ENCODE assay signal across 25 cellular contexts in genomic region chr21:41846033-41846317, GRCh38. TPM values are rescaled to one million over a fixed set of nuclear protein-coding genes. Genes with fewer than 3 reads are reported as not detected.
DNase-seq lines count a peak whose midpoint lies in the region; ATAC-seq, FAIRE-seq and TF ChIP-seq lines count a peak whose summit lies in the region.
"Had no signal": no experiment of that assay in that cellular context is flagged by ENCODE, and none has a peak within 500 bp of the region (broad histone marks: within the 10 kb centered on the region; RNA-seq: fewer than 3 reads in every experiment).

No MANE protein-coding gene starts in this region.

- no TSS peak for BruUV-seq in K562 (replicated peaks; lab: Mats Ljungman, UMichigan)

- H3K4me2 ChIP-seq in BLaER1: 0 out of 2 replicates have a peak overlapping the region, but pooled peaks have one; percentile 32
- peak overlapping the region; percentile 46; the same call in 1 of the 2 replicates for H3K4me2 ChIP-seq in OCI-LY1 (ENCODE audit: low read length)
- H3K4me2 ChIP-seq in K562 (ENCODE audit: insufficient read depth, low read length): no peak overlapping the region; the same call in 1 of the 2 replicates
- H3K4me2 ChIP-seq: KMS-11, SK-N-SH had no signal

- no peak for TF ChIP-seq EP300 in K562 (IDR thresholded peaks at IDR 0.05; ENCODE audit: low read length)

- peaks cover 6% of the 10 kb centered on the region for H3K4me1 Mint-ChIP-seq in chondrocyte (ENCODE audit: low read depth)
- H3K4me1 Mint-ChIP-seq in endothelial cell (ENCODE audit: unreplicated experiment): peaks cover 4% of the 10 kb centered on the region

- peaks cover 69% of the 10 kb centered on the region for H3K4me1 ChIP-seq in BLaER1
- H3K4me1 ChIP-seq in OCI-LY1 (ENCODE audit: insufficient read depth, low read length, severe bottlenecking): peaks cover 42% of the 10 kb centered on the region
- peaks cover 14 to 23% of the 10 kb centered on the region in 2 experiments; a peak in 4 of 5 replicates for H3K4me1 ChIP-seq in K562 (replicated peaks in 1 of 2; ENCODE audit: control insufficient read depth in 2 of 2, insufficient read depth in 2 of 2, low read length in 2 of 2)
- H3K4me1 ChIP-seq in gastrocnemius medialis: no peaks in the 10 kb centered on the region
- H3K4me1 ChIP-seq: Caco-2 had no signal

- H2AFZ ChIP-seq in OCI-LY1 (ENCODE audit: low read length): no peak overlapping the region
- H2AFZ ChIP-seq in K562 (ENCODE audit: low read depth, low read length): no peak overlapping the region

- POLR2A ChIA-PET in K562 (lab: Yijun Ruan, JAX): interaction anchor here (0.8 to 0.9 kb wide), 2 partner anchors 10 to 33 kb away, joined by 3 to 5 read pairs; partner anchors contain the start of gene PRDM15

- H3K36me3 ChIP-seq in BLaER1 (peaks cover 27% of the 10 kb centered on the region), OCI-LY1 (ENCODE audit: insufficient read depth, low read length) (peaks cover 77% of the 10 kb centered on the region), K562 (ENCODE audit: control insufficient read depth, insufficient read depth, low read length) (peaks cover 30% of the 10 kb centered on the region; the same call in 2 of the 3 replicates), gastrocnemius medialis (peaks cover 0 to 11% of the 10 kb centered on the region in 2 donors)

- TF ChIP-seq CTCF in OCI-LY1 (IDR thresholded peaks at IDR 0.05; ENCODE audit: low read length) (no peak), K562 (IDR thresholded peaks at IDR 0.05 in 2 of 3, conservative IDR thresholded peaks at IDR 0.05 in 1 of 3; ENCODE audit: insufficient read depth in 2 of 3, low read depth in 1 of 3, low read length in 3 of 3) (no peak), gastrocnemius medialis (IDR thresholded peaks at IDR 0.05 in 4 of 5, conservative IDR thresholded peaks at IDR 0.05 in 1 of 5) (no peak), chondrocyte (IDR thresholded peaks at IDR 0.05) (no peak), endothelial cell (IDR thresholded peaks at IDR 0.05; ENCODE audit: unreplicated experiment) (no peak)

- H3K9me3 ChIP-seq in BLaER1 (peaks cover 7% of the 10 kb centered on the region), OCI-LY1 (ENCODE audit: low read length) (peaks cover 3% of the 10 kb centered on the region), K562 (replicated peaks; ENCODE audit: control insufficient read depth, insufficient read depth, low read depth, low read length) (no peaks in the 10 kb centered on the region), gastrocnemius medialis (no peaks in the 10 kb centered on the region)
- H3K9me3 ChIP-seq: SK-N-SH had no signal

- TF ChIP-seq POLR2A in K562 (conservative IDR thresholded peaks at IDR 0.05) (no peak), gastrocnemius medialis (IDR thresholded peaks at IDR 0.05) (no peak)

- no peaks in the 10 kb centered on the region for H4K20me1 ChIP-seq in BLaER1
- no peaks in the 10 kb centered on the region for H4K20me1 ChIP-seq in OCI-LY1 (ENCODE audit: insufficient read depth, low read length)
- no peaks in the 10 kb centered on the region for H4K20me1 ChIP-seq in K562 (replicated peaks; ENCODE audit: control insufficient read depth, insufficient read depth, low read length)

- no peaks in the 10 kb centered on the region for H3K9me2 ChIP-seq in OCI-LY1 (ENCODE audit: low read depth, low read length)
- H3K9me2 ChIP-seq: SK-N-SH had no signal

- no peak for FAIRE-seq in K562 (lab: Jason Lieb, UNC)
- FAIRE-seq: GM12878, HTR-8/SVneo had no signal

- H3K27me3 ChIP-seq in BLaER1: no peaks in the 10 kb centered on the region
- no peaks in the 10 kb centered on the region for H3K27me3 ChIP-seq in OCI-LY1 (ENCODE audit: insufficient read depth, low read length)
- no peaks in the 10 kb centered on the region for H3K27me3 ChIP-seq in K562 (ENCODE audit: control insufficient read depth in 2 of 2, insufficient read depth in 2 of 2, low read length in 2 of 2)
- no peaks in the 10 kb centered on the region for H3K27me3 ChIP-seq in gastrocnemius medialis

- H3K79me2 ChIP-seq in OCI-LY1 (ENCODE audit: insufficient read depth, low read length) (no peaks in the 10 kb centered on the region), K562 (ENCODE audit: control insufficient read depth, insufficient read depth, low read length) (no peaks in the 10 kb centered on the region)

- no peak overlapping the region for H3K4me3 Mint-ChIP-seq in chondrocyte (ENCODE audit: unreplicated experiment)
- no peak overlapping the region for H3K4me3 Mint-ChIP-seq in endothelial cell (ENCODE audit: unreplicated experiment)

- CTCF ChIA-PET in K562 (lab: Yijun Ruan, JAX; ENCODE audit: low intra/inter-chr PET ratio): no interaction called here

- TF ChIP-seq RAD21 in K562 (CRISPR knock-in tag; conservative IDR thresholded peaks at IDR 0.05 in 1 of 2, IDR thresholded peaks at IDR 0.05 in 1 of 2): no peak

- intact Hi-C loops in K562 (cut with micrococcal nuclease) (loop anchor here (2.0 kb wide), 1 partner anchor 29 kb away; no protein-coding TSS in a partner anchor), gastrocnemius medialis (cut with DNase I; ENCODE audit: low total_unique reads) (no loop called here)

- H3K9me1 ChIP-seq in K562 (ENCODE audit: control insufficient read depth, insufficient read depth, low read length): no peaks in the 10 kb centered on the region

- H3K9ac ChIP-seq in BLaER1 (no peak overlapping the region), OCI-LY1 (ENCODE audit: low read length) (peak overlapping the region; percentile 48; the same call in 1 of the 2 replicates), K562 (ENCODE audit: insufficient read depth in 1 of 2, low read depth in 2 of 2, low read length in 2 of 2) (no peak overlapping the region)
- H3K9ac ChIP-seq: KMS-11, SK-N-SH had no signal

- H3K27ac ChIP-seq in BLaER1: peak overlapping the region; percentile 58
- peak overlapping the region; percentile 93 for H3K27ac ChIP-seq in OCI-LY1 (ENCODE audit: low read depth, low read length, poor library complexity, severe bottlenecking)
- H3K27ac ChIP-seq in K562 (ENCODE audit: extremely low read depth, low read depth, low read length): peak overlapping the region; percentile 66; the same call in 1 of the 3 replicates
- no peak overlapping the region for H3K27ac ChIP-seq in gastrocnemius medialis
- H3K27ac ChIP-seq: KMS-11 had no signal

- 73% methylated on average over 6 of the region's 6 CpGs for WGBS in K562 (ENCODE audit: insufficient coverage, low coverage, missing lambda C conversion rate)

- in situ Hi-C loops in K562 (cut with MboI) (no loop called here), gastrocnemius medialis (cut with MboI; ENCODE audit: low sequenced_read_pairs in 4 of 4) (loop anchor here in 1 of 4 donors (25.0 kb wide), 1 partner anchor 91 kb away; no protein-coding TSS in a partner anchor)

- H3K36me3 Mint-ChIP-seq in chondrocyte (ENCODE audit: low read depth) (peaks cover 9% of the 10 kb centered on the region), endothelial cell (ENCODE audit: low read depth, unreplicated experiment) (peaks cover 2% of the 10 kb centered on the region)

- H3K4me3 ChIP-seq in BLaER1: no peak overlapping the region
- H3K4me3 ChIP-seq in OCI-LY1 (ENCODE audit: low read depth, low read length, poor library complexity, severe bottlenecking): no peak overlapping the region
- no peak overlapping the region for H3K4me3 ChIP-seq in K562
- H3K4me3 ChIP-seq in gastrocnemius medialis: no peak overlapping the region
- H3K4me3 ChIP-seq: GM12878 had no signal

- H3F3A ChIP-seq in OCI-LY1 (ENCODE audit: insufficient read depth, low read length): no peaks in the 10 kb centered on the region; the same call in 1 of the 2 replicates

- peak; percentile 23; the same call in 1 of the 3 replicates for ATAC-seq in K562
- peak; percentile 46 to 73 for ATAC-seq in gastrocnemius medialis
- ATAC-seq: GM12878 had no signal

- H3K27me3 Mint-ChIP-seq in chondrocyte (ENCODE audit: low read depth) (no peaks in the 10 kb centered on the region), endothelial cell (ENCODE audit: unreplicated experiment) (peaks cover 3% of the 10 kb centered on the region)
- H3K27me3 Mint-ChIP-seq: CD4-positive, alpha-beta memory T cell had no signal

- H3K9me3 Mint-ChIP-seq in chondrocyte (ENCODE audit: low read depth): peaks cover 8% of the 10 kb centered on the region
- H3K9me3 Mint-ChIP-seq in endothelial cell (ENCODE audit: unreplicated experiment): no peaks in the 10 kb centered on the region

- H3K27ac Mint-ChIP-seq in chondrocyte (ENCODE audit: unreplicated experiment): no peak overlapping the region
- H3K27ac Mint-ChIP-seq in endothelial cell (ENCODE audit: unreplicated experiment): no peak overlapping the region

- DNase-seq in K562 (ENCODE audit: extremely low read depth in 1 of 4, low spot score in 3 of 4): no peak
- DNase-seq in gastrocnemius medialis: no peak
- no peak for DNase-seq in chondrocyte (ENCODE audit: low spot score)
- no peak for DNase-seq in endothelial cell (ENCODE audit: low spot score)
- no peak for DNase-seq in NCI-H2029 treated with DMSO at 0.1 percent for 48 hours (lab: John Stamatoyannopoulos, UW)
- DNase-seq: Caco-2; CD4-positive, alpha-beta memory T cell; DMS 273 treated with DMSO at 0.1 percent for 48 hours; DMS79 treated with DMSO at 0.1 percent for 48 hours; HCEC 1CT; NCI-H1105; NCI-H146; NCI-H2081; NCI-H2171; NCI-H345; NCI-H524 treated with DMSO at 0.1 percent for 48 hours; NCI-H82; OCI-M1; SHP77 treated with DMSO at 0.1 percent for 48 hours; SK-N-SH had no signal

TF ChIP-seq in K562, 482 proteins besides CTCF, POLR2A, EP300 and RAD21 (continues in another document):
- no peak for TF ChIP-seq PML (IDR thresholded peaks at IDR 0.05; ENCODE audit: low read length)

RNA-seq across cellular contexts. Expression of gene PRDM15, which starts 33.2 kb away (rescaled TPM):
- total RNA-seq in K562 (2011; cell fraction: chromatin; rRNA removed; ENCODE audit: low replicate concordance): 56.7 and 69.0 TPM in 2 replicates
- total RNA-seq in K562 (2011; cell fraction: nucleolus; rRNA removed): 33.8 and 45.0 TPM in 2 replicates
- 31.8 and 32.0 TPM in 2 replicates for total RNA-seq in K562 (2011; cell fraction: nucleoplasm; rRNA removed)
- total RNA-seq in K562 (2014; rRNA removed) (6.2 and 10.0 TPM in 2 replicates), K562 (2014; rRNA removed; fragmentation: Illumina TruSeq; extraction: Trizol) (2.9 and 4.4 TPM in 2 replicates), K562 (2015; rRNA removed; fragmentation: Illumina TruSeq; extraction: Trizol) (6.0 and 6.6 TPM in 2 replicates), K562 (2021) (7.6 and 9.2 TPM in 2 replicates), gastrocnemius medialis (10 to 100 TPM in 1 of 4 donors, 1 to 10 TPM in 3; 4.4 to 13.6 (median 5.4) TPM), chondrocyte (4.9 to 9.2 TPM (median 7.8 TPM) in 3 replicates), endothelial cell (ENCODE audit: unreplicated experiment) (7.5 TPM)
- polyA plus RNA-seq in K562 (2011; rRNA removed) (6.6 and 12.2 TPM in 2 replicates), K562 (2014; fragmentation: Illumina TruSeq; extraction: Trizol) (6.0 and 6.2 TPM in 2 replicates), K562 (2014; fragmentation: Nextera tagmentation; extraction: Ambion mirVana) (1 to 10 TPM in 1 of 2 experiments, under 1 TPM in 1; 0.93 to 1.0 TPM), K562 (2014; rRNA removed) (7.1 and 8.5 TPM in 2 replicates)
- polyA plus RNA-seq in K562 (2011; cell fraction: cytosol; rRNA removed): 6.8 and 7.5 TPM in 2 replicates
- 44.0 and 68.1 TPM in 2 replicates for polyA plus RNA-seq in K562 (2011; cell fraction: nucleus; rRNA removed)
- polyA plus RNA-seq in K562 (2012): 6.2 and 6.8 TPM in 2 replicates
- polyA minus RNA-seq in K562 (2011; rRNA and poly(A)+ RNA removed): 17.3 and 20.4 TPM in 2 replicates
- polyA minus RNA-seq in K562 (2011; cell fraction: cytosol; rRNA and poly(A)+ RNA removed): 7.4 and 14.3 TPM in 2 replicates
- 15.9 and 23.1 TPM in 2 replicates for polyA minus RNA-seq in K562 (2011; cell fraction: nucleus; rRNA and poly(A)+ RNA removed)

Comparison
In these comparisons a context has a peak if more than half of its experiments do, and no peak if none do; other contexts are left out.
1. H3K27ac ChIP-seq: peak in BLaER1 (single experiment), OCI-LY1 (single experiment) and K562 (single experiment); none in gastrocnemius medialis (0 of 4).